In the genomic region with DNA sequence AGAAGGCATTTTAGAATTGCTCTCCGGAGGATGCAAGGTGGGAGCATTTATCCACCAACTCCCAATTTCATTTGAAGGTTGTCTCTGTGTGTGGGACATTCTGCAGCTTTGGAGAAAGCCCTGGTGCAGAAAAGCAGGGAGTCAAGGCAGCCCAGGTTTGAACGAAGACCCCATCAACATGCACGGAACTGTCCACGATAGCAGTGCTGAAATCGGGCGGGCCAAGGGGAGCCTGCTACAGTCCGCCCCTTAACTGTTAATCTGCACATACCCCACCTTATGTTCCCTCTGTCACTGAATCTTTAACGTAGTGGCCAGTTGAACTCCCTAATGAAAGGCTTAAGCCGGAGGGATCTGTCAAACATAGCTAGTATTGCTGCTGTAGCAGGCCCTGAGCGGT, we compare ENCODE assay signal across 1 cellular context.
TF ChIP-seq lines count a peak whose summit lies in the region.

No MANE protein-coding gene starts in this region.

TF ChIP-seq in HepG2, 621 proteins besides CTCF, POLR2A, EP300 and RAD21 (continued from another document):
- TF ChIP-seq, protein P1, sequence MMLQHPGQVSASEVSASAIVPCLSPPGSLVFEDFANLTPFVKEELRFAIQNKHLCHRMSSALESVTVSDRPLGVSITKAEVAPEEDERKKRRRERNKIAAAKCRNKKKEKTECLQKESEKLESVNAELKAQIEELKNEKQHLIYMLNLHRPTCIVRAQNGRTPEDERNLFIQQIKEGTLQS (CRISPR knock-in tag; IDR thresholded peaks at IDR 0.05), result no peak
- no peak for TF ChIP-seq ZNF496 (CRISPR knock-in tag; IDR thresholded peaks at IDR 0.05; ENCODE audit: insufficient replicate concordance)
- no peak for TF ChIP-seq ZNF460 (CRISPR knock-in tag; IDR thresholded peaks at IDR 0.05; ENCODE audit: borderline replicate concordance)
- no peak for TF ChIP-seq ZNF773 (CRISPR knock-in tag; IDR thresholded peaks at IDR 0.05; ENCODE audit: borderline replicate concordance)
- no peak for TF ChIP-seq TCF12 (IDR thresholded peaks at IDR 0.05)
- TF ChIP-seq TCF12 (CRISPR knock-in tag; IDR thresholded peaks at IDR 0.05), result no peak
- TF ChIP-seq ZNF256 (CRISPR knock-in tag; conservative IDR thresholded peaks at IDR 0.05), result no peak
- TF ChIP-seq ERF (CRISPR knock-in tag; IDR thresholded peaks at IDR 0.05), result no peak
- TF ChIP-seq, protein P2, sequence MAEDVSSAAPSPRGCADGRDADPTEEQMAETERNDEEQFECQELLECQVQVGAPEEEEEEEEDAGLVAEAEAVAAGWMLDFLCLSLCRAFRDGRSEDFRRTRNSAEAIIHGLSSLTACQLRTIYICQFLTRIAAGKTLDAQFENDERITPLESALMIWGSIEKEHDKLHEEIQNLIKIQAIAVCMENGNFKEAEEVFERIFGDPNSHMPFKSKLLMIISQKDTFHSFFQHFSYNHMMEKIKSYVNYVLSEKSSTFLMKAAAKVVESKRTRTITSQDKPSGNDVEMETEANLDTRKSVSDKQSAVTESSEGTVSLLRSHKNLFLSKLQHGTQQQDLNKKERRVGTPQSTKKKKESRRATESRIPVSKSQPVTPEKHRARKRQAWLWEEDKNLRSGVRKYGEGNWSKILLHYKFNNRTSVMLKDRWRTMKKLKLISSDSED (CRISPR knock-in tag; IDR thresholded peaks at IDR 0.05), result no peak
- peak; percentile 90 for TF ChIP-seq MIER2 (CRISPR knock-in tag; IDR thresholded peaks at IDR 0.05)
TF ChIP-seq in HepG2: peak in this region for 3.
